ENCODE assay signal across 8 cellular contexts in the genomic region with DNA sequence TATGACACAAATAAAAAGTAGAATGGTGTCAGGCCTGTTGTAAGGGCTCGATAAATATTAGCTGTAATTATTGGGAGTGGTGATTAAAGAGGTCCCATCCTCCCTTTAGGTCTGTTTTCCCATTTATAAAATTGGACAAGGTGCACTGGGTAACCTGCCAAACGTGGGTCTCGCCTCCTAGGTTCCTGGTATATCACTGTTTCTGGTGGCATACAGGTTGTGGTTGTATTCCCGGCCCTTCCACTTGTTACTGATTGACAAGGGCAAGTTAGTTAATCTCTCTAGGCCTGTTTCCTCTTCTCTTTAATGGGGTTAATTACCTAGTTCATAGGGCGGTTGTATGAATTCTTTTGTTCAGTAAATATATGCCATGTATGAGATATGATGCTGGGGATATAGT. TPM values are rescaled to one million over a fixed set of nuclear protein-coding genes. Genes with fewer than 3 reads are reported as not detected.
DNase-seq lines count a peak whose midpoint lies in the region; ATAC-seq, FAIRE-seq and TF ChIP-seq lines count a peak whose summit lies in the region.

No MANE protein-coding gene starts in this region.

- H4K20me1 ChIP-seq in astrocyte (ENCODE audit: insufficient read depth, low read length) = peaks cover 56% of the 10 kb centered on the region

- DNase-seq in activated T-cell treated with anti-CD3 and anti-CD28 coated beads, Interleukin-2, amount 50 U/mL, for 72 hours = no peak
- DNase-seq in activated T-cell treated with anti-CD3 and anti-CD28 coated beads for 4 hours = no peak
- no peak for DNase-seq in astrocyte (ENCODE audit: low read depth)
- no peak for DNase-seq in central memory CD4-positive, alpha-beta T cell
- no peak for DNase-seq in G401 (ENCODE audit: low spot score)

- peaks cover 38% of the 10 kb centered on the region for H3K4me1 Mint-ChIP-seq in activated T-cell treated with anti-CD3 and anti-CD28 coated beads, Interleukin-2, amount 50 U/mL, for 72 hours (ENCODE audit: low read depth)
- H3K4me1 Mint-ChIP-seq in astrocyte (ENCODE audit: low read depth, unreplicated experiment) = peaks cover 20% of the 10 kb centered on the region

- peaks cover 3 to 12% of the 10 kb centered on the region in 2 donors for H3K36me3 Mint-ChIP-seq in activated T-cell treated with anti-CD3 and anti-CD28 coated beads, Interleukin-2, amount 50 U/mL, for 72 hours (ENCODE audit: insufficient read depth in 2 of 2)
- peaks cover 13% of the 10 kb centered on the region for H3K36me3 Mint-ChIP-seq in astrocyte (ENCODE audit: low read depth, unreplicated experiment)

- peak overlapping the region; percentile 90 for H3K4me2 ChIP-seq in astrocyte (ENCODE audit: low read length)

- H3K36me3 ChIP-seq in astrocyte (ENCODE audit: insufficient read depth, low read length) = peaks cover 9% of the 10 kb centered on the region
- peaks cover 0 to 17% (median 13%) of the 10 kb centered on the region in 4 donors for H3K36me3 ChIP-seq in liver (ENCODE audit: control insufficient read depth in 4 of 4, insufficient read depth in 3 of 4, low read depth in 1 of 4, low read length in 3 of 4)
- H3K36me3 ChIP-seq in thymus (ENCODE audit: control insufficient read depth, insufficient read depth) = peaks cover 11% of the 10 kb centered on the region

- H3K79me2 ChIP-seq in astrocyte (ENCODE audit: insufficient read depth, low read length) = peaks cover 65% of the 10 kb centered on the region

- TF ChIP-seq RAD21 in liver (IDR thresholded peaks at IDR 0.05) = no peak

- peak overlapping the region; percentile 96 for H3K27ac Mint-ChIP-seq in activated T-cell treated with anti-CD3 and anti-CD28 coated beads, Interleukin-2, amount 50 U/mL, for 72 hours
- peak overlapping the region; percentile 99 for H3K27ac Mint-ChIP-seq in astrocyte (ENCODE audit: unreplicated experiment)

- no peaks in the 10 kb centered on the region for H3K9me3 ChIP-seq in astrocyte (ENCODE audit: insufficient read depth, low read depth, low read length)
- no peaks in the 10 kb centered on the region for H3K9me3 ChIP-seq in liver (ENCODE audit: control insufficient read depth in 4 of 4, low read length in 3 of 4)
- no peaks in the 10 kb centered on the region for H3K9me3 ChIP-seq in thymus (ENCODE audit: control insufficient read depth)

- no peaks in the 10 kb centered on the region for H3K9me3 Mint-ChIP-seq in activated T-cell treated with anti-CD3 and anti-CD28 coated beads, Interleukin-2, amount 50 U/mL, for 72 hours
- H3K9me3 Mint-ChIP-seq in astrocyte (ENCODE audit: unreplicated experiment) = peaks cover 1% of the 10 kb centered on the region

- in situ Hi-C loops in G401 (cut with HindIII; ENCODE audit: low sequenced_read_pairs) = no loop called here

- TF ChIP-seq CTCF in astrocyte (IDR thresholded peaks at IDR 0.05; ENCODE audit: insufficient read depth, low read depth, low read length) (no peak), liver (IDR thresholded peaks at IDR 0.05; ENCODE audit: low read depth, low read length, missing input control) (no peak)

- ATAC-seq in activated T-cell treated with anti-CD3 and anti-CD28 coated beads, Interleukin-2, amount 50 U/mL, for 72 hours (replicated peaks in 1 of 2) = no peak
- ATAC-seq in HG03520 (IDR thresholded peaks at IDR 0.05; ENCODE audit: unreplicated experiment) = no peak

- H3K4me1 ChIP-seq in astrocyte (ENCODE audit: insufficient read depth, low read length) (peaks cover 15% of the 10 kb centered on the region), liver (ENCODE audit: control insufficient read depth in 4 of 4, insufficient read depth in 4 of 4, low read length in 3 of 4) (peaks cover 4 to 33% (median 24%) of the 10 kb centered on the region in 4 donors), thymus (ENCODE audit: control insufficient read depth, insufficient read depth, low read length) (peaks cover 15% of the 10 kb centered on the region)

- H3K27ac ChIP-seq in astrocyte (ENCODE audit: low read depth, low read length) (peak overlapping the region; percentile 99), liver (ENCODE audit: low read depth in 1 of 2, low read length in 2 of 2) (no peak overlapping the region), thymus (ENCODE audit: low read depth) (no peak overlapping the region)

- no peaks in the 10 kb centered on the region for H3K27me3 ChIP-seq in astrocyte (ENCODE audit: insufficient read depth, low read length)
- no peaks in the 10 kb centered on the region for H3K27me3 ChIP-seq in liver (ENCODE audit: control insufficient read depth in 4 of 4, insufficient read depth in 4 of 4, low read length in 3 of 4)
- no peaks in the 10 kb centered on the region for H3K27me3 ChIP-seq in thymus (ENCODE audit: control insufficient read depth, insufficient read depth)

- H3K9ac ChIP-seq in astrocyte (ENCODE audit: low read length) = peak overlapping the region; percentile 98
- H3K9ac ChIP-seq in liver (ENCODE audit: low read depth in 1 of 2, low read length in 2 of 2) = peak overlapping the region in 1 of 2 donors; percentile 91

- peak overlapping the region; percentile 83 to 100 for H3K4me3 Mint-ChIP-seq in activated T-cell treated with anti-CD3 and anti-CD28 coated beads, Interleukin-2, amount 50 U/mL, for 72 hours
- H3K4me3 Mint-ChIP-seq in astrocyte (ENCODE audit: unreplicated experiment) = peak overlapping the region; percentile 93

- peak overlapping the region; percentile 88 for H3K4me3 ChIP-seq in astrocyte (ENCODE audit: insufficient read depth, low read depth, low read length)
- H3K4me3 ChIP-seq in liver (ENCODE audit: low read depth in 1 of 3, low read length in 3 of 3) = peak overlapping the region; percentile 82 to 94 (median 89)
- peak overlapping the region; percentile 79 for H3K4me3 ChIP-seq in thymus (ENCODE audit: low read length)

- 53% methylated on average over 5 of the region's 5 CpGs for WGBS in liver
- 86% methylated on average over 5 of the region's 5 CpGs for WGBS in thymus

- no peak for FAIRE-seq in astrocyte (lab: Jason Lieb, UNC)

- H2AFZ ChIP-seq in astrocyte (ENCODE audit: low read depth, low read length) = no peak overlapping the region

- no peaks in the 10 kb centered on the region for H3K27me3 Mint-ChIP-seq in activated T-cell treated with anti-CD3 and anti-CD28 coated beads, Interleukin-2, amount 50 U/mL, for 72 hours (ENCODE audit: low read depth)
- no peaks in the 10 kb centered on the region for H3K27me3 Mint-ChIP-seq in astrocyte (ENCODE audit: low read depth, unreplicated experiment)

TF ChIP-seq in liver, 16 proteins besides CTCF, POLR2A, EP300 and RAD21 (continues in another document):
- TF ChIP-seq FOXA1 (IDR thresholded peaks at IDR 0.05) = no peak
- TF ChIP-seq REST (IDR thresholded peaks at IDR 0.05) = no peak
- no peak for TF ChIP-seq FOXA2 (IDR thresholded peaks at IDR 0.05)
- TF ChIP-seq, protein P1, sequence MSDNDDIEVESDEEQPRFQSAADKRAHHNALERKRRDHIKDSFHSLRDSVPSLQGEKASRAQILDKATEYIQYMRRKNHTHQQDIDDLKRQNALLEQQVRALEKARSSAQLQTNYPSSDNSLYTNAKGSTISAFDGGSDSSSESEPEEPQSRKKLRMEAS (IDR thresholded peaks at IDR 0.05) = no peak
- TF ChIP-seq TAF1 (conservative IDR thresholded peaks at IDR 0.05) = no peak
- TF ChIP-seq SP1 (IDR thresholded peaks at IDR 0.05) = no peak

RNA-seq across cellular contexts. Expression of gene PPP2R1A, which starts 1.5 kb away (rescaled TPM):
- 100 to 1,000 TPM; 160 to 181 TPM for total RNA-seq in activated T-cell treated with anti-CD3 and anti-CD28 coated beads, Interleukin-2, amount 50 U/mL, for 72 hours
- total RNA-seq in astrocyte (316 and 332 TPM in 2 replicates), liver (10 to 100 TPM; 33.6 to 58.1 TPM)
- polyA plus RNA-seq in liver (10 to 100 TPM; 61.6 TPM), thymus (95.2 TPM)
- 226 and 269 TPM in 2 replicates for total RNA-seq in G401 (2014; rRNA removed; shearing (Covaris generic))

RNA-seq across cellular contexts. Expression of gene ZNF836, which starts 20.0 kb away (rescaled TPM):
- 10 to 100 TPM; 15.3 to 18.2 TPM for total RNA-seq in activated T-cell treated with anti-CD3 and anti-CD28 coated beads, Interleukin-2, amount 50 U/mL, for 72 hours
- total RNA-seq in astrocyte (6.9 and 7.5 TPM in 2 replicates), liver (1 to 10 TPM; 1.9 to 3.1 TPM)
- polyA plus RNA-seq in liver (1 to 10 TPM in 1 of 2 donors, under 1 TPM in 1; 0.85 to 1.7 TPM), thymus (13.3 TPM)
- 0.49 and 3.1 TPM in 2 replicates for total RNA-seq in G401 (2014; rRNA removed; shearing (Covaris generic))

RNA-seq across cellular contexts. Expression of gene ZNF616, which starts 51.6 kb away (rescaled TPM):
- 10 to 100 TPM; 10.4 to 12.1 TPM for total RNA-seq in activated T-cell treated with anti-CD3 and anti-CD28 coated beads, Interleukin-2, amount 50 U/mL, for 72 hours
- total RNA-seq in astrocyte (13.1 and 14.7 TPM in 2 replicates), liver (1 to 10 TPM; 4.1 TPM)
- polyA plus RNA-seq in liver (1 to 10 TPM; 1.5 to 3.0 TPM), thymus (5.2 TPM)
- 6.3 and 8.6 TPM in 2 replicates for total RNA-seq in G401 (2014; rRNA removed; shearing (Covaris generic))
